Comparison of ENCODE assay signal across 8 cellular contexts in the genomic region with DNA sequence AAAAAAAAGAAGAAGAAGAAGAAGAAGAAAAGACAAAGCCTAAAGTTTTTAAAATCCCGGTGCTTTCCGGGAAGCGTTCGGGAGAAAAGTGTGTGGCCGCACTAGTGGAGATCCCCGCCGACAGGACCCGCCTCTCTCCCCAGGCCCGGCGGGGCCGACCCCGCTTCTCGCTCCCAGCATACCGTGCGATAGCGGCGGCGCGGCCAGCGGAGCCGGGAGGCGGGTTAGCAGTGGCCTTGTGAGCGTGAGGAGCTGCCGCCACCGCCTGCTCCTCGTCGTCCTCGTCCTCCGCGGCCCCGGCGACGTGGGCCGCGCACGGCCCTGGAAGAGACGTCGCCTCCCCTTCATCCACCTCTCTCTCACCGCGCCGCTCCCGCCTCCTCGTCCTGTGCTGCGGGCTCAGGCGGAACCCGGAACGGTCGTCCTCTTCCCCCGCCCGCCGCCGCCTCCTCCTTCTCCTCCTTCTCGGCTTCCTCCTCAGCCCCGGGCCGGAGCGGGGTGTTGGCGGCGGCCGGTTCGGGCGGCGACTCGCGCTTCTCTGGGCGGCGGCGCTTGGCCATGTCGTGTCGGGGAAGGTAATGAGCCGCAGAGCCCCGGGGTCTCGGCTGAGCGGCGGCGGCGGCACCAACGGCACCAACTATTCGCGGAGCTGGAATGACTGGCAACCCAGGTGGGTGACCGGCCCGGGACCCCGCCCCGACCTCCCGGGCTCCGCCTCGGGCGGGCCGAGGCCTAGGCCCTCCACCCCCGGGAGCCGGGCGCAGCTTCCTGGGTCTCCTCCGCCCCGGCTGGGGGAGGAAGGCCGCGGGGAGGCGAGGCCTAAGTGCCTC.
DNase-seq lines count a peak whose midpoint lies in the region; ATAC-seq and TF ChIP-seq lines count a peak whose summit lies in the region.
"Not testable (repeated sequence)": the region's sequence is repeated elsewhere in the genome, so short reads cannot be mapped to it uniquely, and the experiment has no call there.

No MANE protein-coding gene starts in this region.

- H3K27ac Mint-ChIP-seq in IgD-negative memory B cell, result peak overlapping the region; percentile 67 to 94 (median 92)
- peak overlapping the region; percentile 100 for H3K27ac Mint-ChIP-seq in activated T-helper 1 cell treated with anti-CD3 and anti-CD28 coated beads, Interleukin-12 subunit alpha, Interleukin-12 subunit beta, Interleukin-2, Interleukin-4 antibody, amounts not matched to agents 30 ng/mL and 10 ng/mL and 1 ng/mL, durations not matched to agents 14 hours and 24 hours and 36 hours

- peak overlapping the region; percentile 65 for H3K9ac ChIP-seq in mucosa of stomach (ENCODE audit: low read length)

- H3K4me3 ChIP-seq in esophagus squamous epithelium, result peak overlapping the region; percentile 68 to 86 (median 84)
- not testable (repeated sequence) for H3K4me3 ChIP-seq in mucosa of stomach (ENCODE audit: low read length)

- H3K27me3 Mint-ChIP-seq in IgD-negative memory B cell; activated T-helper 1 cell treated with anti-CD3 and anti-CD28 coated beads, Interleukin-12 subunit alpha, Interleukin-12 subunit beta, Interleukin-2, Interleukin-4 antibody, amounts not matched to agents 30 ng/mL and 10 ng/mL and 1 ng/mL, durations not matched to agents 14 hours and 24 hours and 36 hours (ENCODE audit: insufficient read depth): not testable (repeated sequence)

- peak in 2 of 4 donors; percentile 49 to 62 for TF ChIP-seq POLR2A in esophagus squamous epithelium (IDR thresholded peaks at IDR 0.05)

- H3K36me3 Mint-ChIP-seq in IgD-negative memory B cell; activated T-helper 1 cell treated with anti-CD3 and anti-CD28 coated beads, Interleukin-12 subunit alpha, Interleukin-12 subunit beta, Interleukin-2, Interleukin-4 antibody, amounts not matched to agents 30 ng/mL and 10 ng/mL and 1 ng/mL, durations not matched to agents 14 hours and 24 hours and 36 hours (ENCODE audit: low read depth): not testable (repeated sequence)

- peak overlapping the region; percentile 91 to 99 (median 98) for H3K4me3 Mint-ChIP-seq in IgD-negative memory B cell
- H3K4me3 Mint-ChIP-seq in activated T-helper 1 cell treated with anti-CD3 and anti-CD28 coated beads, Interleukin-12 subunit alpha, Interleukin-12 subunit beta, Interleukin-2, Interleukin-4 antibody, amounts not matched to agents 30 ng/mL and 10 ng/mL and 1 ng/mL, durations not matched to agents 14 hours and 24 hours and 36 hours, result peak overlapping the region; percentile 99

- H3K36me3 ChIP-seq in esophagus squamous epithelium; mucosa of stomach (ENCODE audit: control insufficient read depth, insufficient read depth, low read length): not testable (repeated sequence)

- intact Hi-C loops in activated T-helper 1 cell treated with anti-CD3 and anti-CD28 coated beads, Interleukin-12 subunit alpha, Interleukin-12 subunit beta, Interleukin-2, Interleukin-4 antibody, amounts not matched to agents 30 ng/mL and 10 ng/mL and 1 ng/mL, durations not matched to agents 14 hours and 24 hours and 36 hours (cut with micrococcal nuclease); esophagus squamous epithelium (cut with DNase I): not testable (repeated sequence)

- 0 to 1% methylated on average over 8 to 36 of the region's 96 CpGs for WGBS in esophagus squamous epithelium, 2 donors

- H3K9me3 Mint-ChIP-seq in IgD-negative memory B cell; activated T-helper 1 cell treated with anti-CD3 and anti-CD28 coated beads, Interleukin-12 subunit alpha, Interleukin-12 subunit beta, Interleukin-2, Interleukin-4 antibody, amounts not matched to agents 30 ng/mL and 10 ng/mL and 1 ng/mL, durations not matched to agents 14 hours and 24 hours and 36 hours: not testable (repeated sequence)

- ATAC-seq in GM21576 (IDR thresholded peaks at IDR 0.05; ENCODE audit: unreplicated experiment), result peak; percentile 71

- not testable (repeated sequence) for H3K4me1 Mint-ChIP-seq in IgD-negative memory B cell; activated T-helper 1 cell treated with anti-CD3 and anti-CD28 coated beads, Interleukin-12 subunit alpha, Interleukin-12 subunit beta, Interleukin-2, Interleukin-4 antibody, amounts not matched to agents 30 ng/mL and 10 ng/mL and 1 ng/mL, durations not matched to agents 14 hours and 24 hours and 36 hours (ENCODE audit: low read depth)

- peak overlapping the region; percentile 95 to 99 (median 98) for H3K27ac ChIP-seq in esophagus squamous epithelium

- not testable (repeated sequence) for H3K27me3 ChIP-seq in esophagus squamous epithelium; mucosa of stomach (ENCODE audit: control insufficient read depth, insufficient read depth, low read length)

- not testable (repeated sequence) for H3K4me1 ChIP-seq in esophagus squamous epithelium; mucosa of stomach (ENCODE audit: control insufficient read depth, insufficient read depth, low read length)

- H3K9me3 ChIP-seq in esophagus squamous epithelium; mucosa of stomach (ENCODE audit: control insufficient read depth, low read length): not testable (repeated sequence)

- not testable (repeated sequence) for TF ChIP-seq CTCF in esophagus squamous epithelium (IDR thresholded peaks at IDR 0.05)

- peak; percentile 36 for DNase-seq in DMS153 (lab: John Stamatoyannopoulos, UW)
- DNase-seq in RKO (ENCODE audit: low spot score), result peak; percentile 61
- peak; percentile 69 for DNase-seq in activated T-helper 1 cell treated with anti-CD3 and anti-CD28 coated beads, Interleukin-12 subunit alpha, Interleukin-12 subunit beta, Interleukin-2, Interleukin-4 antibody, amounts not matched to agents 30 ng/mL and 10 ng/mL and 1 ng/mL, durations not matched to agents 14 hours and 24 hours and 36 hours (ENCODE audit: low spot score)
- DNase-seq in esophagus squamous epithelium (lab: John Stamatoyannopoulos, UW), result not testable (repeated sequence)
- DNase-seq in stimulated activated CD8-positive, alpha-beta memory T cell treated with anti-CD3 and anti-CD28 coated beads, Interleukin-4, amount 100 ng/mL, for 1 hour (ENCODE audit: low read depth in 2 of 2, low spot score in 1 of 2), result peak; percentile 28 to 44
